ENCODE assay signal across 23 cellular contexts in genomic region chr5:180823938-180824629, GRCh38. TPM values are rescaled to one million over a fixed set of nuclear protein-coding genes. Genes with fewer than 3 reads are reported as not detected.
DNase-seq lines count a peak whose midpoint lies in the region; ATAC-seq and TF ChIP-seq lines count a peak whose summit lies in the region.
"Had no signal": no experiment of that assay in that cellular context is flagged by ENCODE, and none has a peak within 500 bp of the region (broad histone marks: within the 10 kb centered on the region; RNA-seq: fewer than 3 reads in every experiment).

No MANE protein-coding gene starts in this region.

- H3K27ac ChIP-seq in naive thymus-derived CD4-positive, alpha-beta T cell (ENCODE audit: low read depth, low read length): no peak overlapping the region
- peak overlapping the region in 3 of 4 donors; percentile 23 to 70 (median 67) for H3K27ac ChIP-seq in tibial nerve
- no peak overlapping the region for H3K27ac ChIP-seq in WERI-Rb-1
- H3K27ac ChIP-seq: cardiac muscle cell, epithelial cell of prostate, SJCRH30 had no signal

- no peak overlapping the region for H3K4me3 ChIP-seq in naive thymus-derived CD4-positive, alpha-beta T cell (ENCODE audit: low read length)
- H3K4me3 ChIP-seq in tibial nerve (no peak overlapping the region), WERI-Rb-1 (ENCODE audit: low read depth, low read length) (no peak overlapping the region)
- H3K4me3 ChIP-seq: adrenal gland; BLaER1 treated with 17β-estradiol and CSF1 and Interleukin-3, amounts not matched to agents 10 nM and 100 nM; cardiac muscle cell; GM12878; mucosa of descending colon; SJCRH30 had no signal

- 62 to 66% methylated on average over 6 of the region's 6 CpGs for WGBS in tibial nerve, 2 donors

- no peak for ATAC-seq in activated T-cell treated with anti-CD3 and anti-CD28 coated beads, Interleukin-2, amount 50 U/mL, for 72 hours (replicated peaks in 1 of 2)
- peak; percentile 44 for ATAC-seq in naive thymus-derived CD4-positive, alpha-beta T cell
- no peak for ATAC-seq in GM21786 (IDR thresholded peaks at IDR 0.05; ENCODE audit: unreplicated experiment)
- ATAC-seq: GM12878, left colon, mucosa of descending colon, WTC11 had no signal

- H3K9me3 Mint-ChIP-seq in activated T-cell treated with anti-CD3 and anti-CD28 coated beads, Interleukin-2, amount 50 U/mL, for 72 hours: no peaks in the 10 kb centered on the region
- H3K9me3 Mint-ChIP-seq in activated T-helper 2 cell treated with anti-CD3 and anti-CD28 coated beads, Interferon-gamma antibody, Interleukin-2, Interleukin-4, amounts not matched to agents 10 μg/mL and 5 μg/mL and 100 μg/mL, durations not matched to agents 14 hours and 24 hours and 36 hours: no peaks in the 10 kb centered on the region
- peaks cover 0 to 4% (median 0%) of the 10 kb centered on the region in 11 donors for H3K9me3 Mint-ChIP-seq in naive thymus-derived CD4-positive, alpha-beta T cell

- peak overlapping the region; percentile 43 to 56 for H3K4me3 Mint-ChIP-seq in activated T-cell treated with anti-CD3 and anti-CD28 coated beads, Interleukin-2, amount 50 U/mL, for 72 hours
- peak overlapping the region; percentile 10 for H3K4me3 Mint-ChIP-seq in activated T-helper 2 cell treated with anti-CD3 and anti-CD28 coated beads, Interferon-gamma antibody, Interleukin-2, Interleukin-4, amounts not matched to agents 10 μg/mL and 5 μg/mL and 100 μg/mL, durations not matched to agents 14 hours and 24 hours and 36 hours (ENCODE audit: low read depth)
- H3K4me3 Mint-ChIP-seq in naive thymus-derived CD4-positive, alpha-beta T cell: peak overlapping the region in 7 of 10 donors; percentile 3 to 79 (median 20)
- H3K4me3 Mint-ChIP-seq: activated T-helper 1 cell treated with anti-CD3 and anti-CD28 coated beads, Interleukin-12 subunit alpha, Interleukin-12 subunit beta, Interleukin-2, Interleukin-4 antibody, amounts not matched to agents 30 ng/mL and 10 ng/mL and 1 ng/mL, durations not matched to agents 14 hours and 24 hours and 36 hours; WTC11 had no signal

- TF ChIP-seq CTCF in tibial nerve (IDR thresholded peaks at IDR 0.05) (no peak), WERI-Rb-1 (IDR thresholded peaks at IDR 0.05; ENCODE audit: low read depth, low read length) (no peak)

- no peaks in the 10 kb centered on the region for H3K27me3 ChIP-seq in naive thymus-derived CD4-positive, alpha-beta T cell (ENCODE audit: control insufficient read depth in 2 of 2, insufficient read depth in 2 of 2, low read length in 2 of 2)
- H3K27me3 ChIP-seq in tibial nerve (no peaks in the 10 kb centered on the region), WERI-Rb-1 (ENCODE audit: insufficient read depth, low read depth, severe bottlenecking) (no peaks in the 10 kb centered on the region)
- H3K27me3 ChIP-seq: adrenal gland; BLaER1 treated with 17β-estradiol and CSF1 and Interleukin-3, amounts not matched to agents 10 nM and 100 nM; cardiac muscle cell; dorsolateral prefrontal cortex; SJCRH30 had no signal

- peaks cover 42% of the 10 kb centered on the region for H3K4me1 Mint-ChIP-seq in activated T-cell treated with anti-CD3 and anti-CD28 coated beads, Interleukin-2, amount 50 U/mL, for 72 hours (ENCODE audit: low read depth)
- H3K4me1 Mint-ChIP-seq in activated T-helper 2 cell treated with anti-CD3 and anti-CD28 coated beads, Interferon-gamma antibody, Interleukin-2, Interleukin-4, amounts not matched to agents 10 μg/mL and 5 μg/mL and 100 μg/mL, durations not matched to agents 14 hours and 24 hours and 36 hours (ENCODE audit: low read depth): peaks cover 28% of the 10 kb centered on the region
- H3K4me1 Mint-ChIP-seq in naive thymus-derived CD4-positive, alpha-beta T cell: peaks cover 21 to 42% (median 28%) of the 10 kb centered on the region in 7 donors

- intact Hi-C loops in activated T-helper 2 cell treated with anti-CD3 and anti-CD28 coated beads, Interferon-gamma antibody, Interleukin-2, Interleukin-4, amounts not matched to agents 10 μg/mL and 5 μg/mL and 100 μg/mL, durations not matched to agents 14 hours and 24 hours and 36 hours (cut with micrococcal nuclease): no loop called here
- intact Hi-C loops in naive thymus-derived CD4-positive, alpha-beta T cell (cut with micrococcal nuclease): no loop called here

- no peaks in the 10 kb centered on the region for H3K27me3 Mint-ChIP-seq in activated T-cell treated with anti-CD3 and anti-CD28 coated beads, Interleukin-2, amount 50 U/mL, for 72 hours (ENCODE audit: low read depth)
- no peaks in the 10 kb centered on the region for H3K27me3 Mint-ChIP-seq in activated T-helper 2 cell treated with anti-CD3 and anti-CD28 coated beads, Interferon-gamma antibody, Interleukin-2, Interleukin-4, amounts not matched to agents 10 μg/mL and 5 μg/mL and 100 μg/mL, durations not matched to agents 14 hours and 24 hours and 36 hours (ENCODE audit: low read depth)
- H3K27me3 Mint-ChIP-seq in naive thymus-derived CD4-positive, alpha-beta T cell: no peaks in the 10 kb centered on the region

- peaks cover 0 to 5% of the 10 kb centered on the region in 2 donors for H3K4me1 ChIP-seq in naive thymus-derived CD4-positive, alpha-beta T cell (ENCODE audit: control insufficient read depth in 2 of 2, insufficient read depth in 2 of 2, low read length in 2 of 2)
- H3K4me1 ChIP-seq in tibial nerve: peaks cover 0 to 49% (median 25%) of the 10 kb centered on the region in 4 donors

- H3K9me3 ChIP-seq in naive thymus-derived CD4-positive, alpha-beta T cell (ENCODE audit: control insufficient read depth in 2 of 3, low read length in 3 of 3): no peaks in the 10 kb centered on the region
- peaks cover 0 to 10% (median 0%) of the 10 kb centered on the region in 4 donors for H3K9me3 ChIP-seq in tibial nerve
- no peaks in the 10 kb centered on the region for H3K9me3 ChIP-seq in WERI-Rb-1 (ENCODE audit: severe bottlenecking)
- H3K9me3 ChIP-seq: adrenal gland had no signal

- no peak for TF ChIP-seq POLR2A in tibial nerve (IDR thresholded peaks at IDR 0.05)

- no peaks in the 10 kb centered on the region for H3K36me3 ChIP-seq in naive thymus-derived CD4-positive, alpha-beta T cell (ENCODE audit: control insufficient read depth in 2 of 3, insufficient read depth in 3 of 3, low read length in 3 of 3)
- H3K36me3 ChIP-seq in tibial nerve (peaks cover 0 to 11% (median 0%) of the 10 kb centered on the region in 3 donors), WERI-Rb-1 (no peaks in the 10 kb centered on the region)
- H3K36me3 ChIP-seq: adrenal gland, cardiac muscle cell, SJCRH30 had no signal

- peaks cover under 1 to 2% of the 10 kb centered on the region in 2 donors for H3K36me3 Mint-ChIP-seq in activated T-cell treated with anti-CD3 and anti-CD28 coated beads, Interleukin-2, amount 50 U/mL, for 72 hours (ENCODE audit: insufficient read depth in 2 of 2)
- H3K36me3 Mint-ChIP-seq in activated T-helper 2 cell treated with anti-CD3 and anti-CD28 coated beads, Interferon-gamma antibody, Interleukin-2, Interleukin-4, amounts not matched to agents 10 μg/mL and 5 μg/mL and 100 μg/mL, durations not matched to agents 14 hours and 24 hours and 36 hours (ENCODE audit: low read depth): peaks cover 16% of the 10 kb centered on the region
- H3K36me3 Mint-ChIP-seq in naive thymus-derived CD4-positive, alpha-beta T cell: peaks cover 0 to 11% (median 5%) of the 10 kb centered on the region in 5 donors

- POLR2A ChIA-PET in naive thymus-derived CD4-positive, alpha-beta T cell (lab: Charles Lee): interaction anchor here (0.6 to 3.3 kb wide), 9 partner anchors 11 to 1273 kb away, joined by 3 to 20 read pairs (median 11); no protein-coding TSS in a partner anchor

- TF ChIP-seq EP300 in tibial nerve (IDR thresholded peaks at IDR 0.05): no peak

- no peak overlapping the region for H3K27ac Mint-ChIP-seq in activated T-cell treated with anti-CD3 and anti-CD28 coated beads, Interleukin-2, amount 50 U/mL, for 72 hours
- H3K27ac Mint-ChIP-seq in activated T-helper 2 cell treated with anti-CD3 and anti-CD28 coated beads, Interferon-gamma antibody, Interleukin-2, Interleukin-4, amounts not matched to agents 10 μg/mL and 5 μg/mL and 100 μg/mL, durations not matched to agents 14 hours and 24 hours and 36 hours: peak overlapping the region; percentile 51
- peak overlapping the region in 8 of 9 donors; percentile 7 to 78 (median 45) for H3K27ac Mint-ChIP-seq in naive thymus-derived CD4-positive, alpha-beta T cell
- H3K27ac Mint-ChIP-seq: activated T-helper 1 cell treated with anti-CD3 and anti-CD28 coated beads, Interleukin-12 subunit alpha, Interleukin-12 subunit beta, Interleukin-2, Interleukin-4 antibody, amounts not matched to agents 30 ng/mL and 10 ng/mL and 1 ng/mL, durations not matched to agents 14 hours and 24 hours and 36 hours; WTC11 had no signal

- no peak for DNase-seq in activated T-cell treated with anti-CD3 and anti-CD28 coated beads, Interleukin-2, amount 50 U/mL, for 72 hours
- DNase-seq in activated T-cell treated with anti-CD3 and anti-CD28 coated beads, Interleukin-2, amount 50 U/mL, for 1 hour: no peak
- DNase-seq in activated T-helper 2 cell treated with anti-CD3 and anti-CD28 coated beads, Interferon-gamma antibody, Interleukin-2, Interleukin-4, amounts not matched to agents 10 μg/mL and 5 μg/mL and 100 μg/mL, durations not matched to agents 14 hours and 24 hours and 36 hours (ENCODE audit: low spot score): no peak
- peak in 1 of 9 donors; percentile 42 for DNase-seq in naive thymus-derived CD4-positive, alpha-beta T cell
- DNase-seq in tibial nerve (ENCODE audit: low spot score in 2 of 2) (no peak), NCI-H1105 treated with DMSO at 0.1 percent for 48 hours (lab: John Stamatoyannopoulos, UW) (no peak), WERI-Rb-1 (no peak)
- DNase-seq: dorsolateral prefrontal cortex, GF-D8, HCEC 1CT, left colon, mucosa of descending colon, NCI-H1417 treated with DMSO at 0.1 percent for 48 hours, NCI-H69 had no signal

- CTCF ChIA-PET in naive thymus-derived CD4-positive, alpha-beta T cell (lab: Charles Lee): interaction anchor here (0.6 to 0.8 kb wide), 2 partner anchors 13 to 1152 kb away, joined by 3 to 5 read pairs; no protein-coding TSS in a partner anchor

RNA-seq across cellular contexts. Expression of gene MGAT1, which starts 21.5 kb away (rescaled TPM):
- 100 to 1,000 TPM; 102 to 109 TPM for total RNA-seq in activated T-cell treated with anti-CD3 and anti-CD28 coated beads, Interleukin-2, amount 50 U/mL, for 72 hours
- total RNA-seq in activated T-helper 2 cell treated with anti-CD3 and anti-CD28 coated beads, Interferon-gamma antibody, Interleukin-2, Interleukin-4, amounts not matched to agents 10 μg/mL and 5 μg/mL and 100 μg/mL, durations not matched to agents 14 hours and 24 hours and 36 hours: 122 TPM in 2 replicates
- 100 to 1,000 TPM; 101 to 206 (median 196) TPM for total RNA-seq in naive thymus-derived CD4-positive, alpha-beta T cell
- 100 to 1,000 TPM in 1 of 2 donors, 10 to 100 TPM in 1; 98.6 to 178 TPM for polyA plus RNA-seq in naive thymus-derived CD4-positive, alpha-beta T cell
- total RNA-seq in tibial nerve: 100 to 1,000 TPM; 161 to 216 (median 195) TPM

RNA-seq across cellular contexts. Expression of gene ZFP62, which starts 37.0 kb away (rescaled TPM):
- total RNA-seq in activated T-cell treated with anti-CD3 and anti-CD28 coated beads, Interleukin-2, amount 50 U/mL, for 72 hours: 10 to 100 TPM; 22.8 to 34.9 TPM
- total RNA-seq in activated T-helper 2 cell treated with anti-CD3 and anti-CD28 coated beads, Interferon-gamma antibody, Interleukin-2, Interleukin-4, amounts not matched to agents 10 μg/mL and 5 μg/mL and 100 μg/mL, durations not matched to agents 14 hours and 24 hours and 36 hours: 28.2 and 28.8 TPM in 2 replicates
- 10 to 100 TPM; 25.9 to 80.4 (median 36.4) TPM for total RNA-seq in naive thymus-derived CD4-positive, alpha-beta T cell
- polyA plus RNA-seq in naive thymus-derived CD4-positive, alpha-beta T cell: 10 to 100 TPM; 24.9 to 28.6 TPM
- 10 to 100 TPM; 17.0 to 35.1 (median 25.3) TPM for total RNA-seq in tibial nerve

Comparison
In these comparisons a context has a peak if more than half of its experiments do, and no peak if none do; other contexts are left out.
1. H3K27ac ChIP-seq: peak in tibial nerve (3 of 4); none in naive thymus-derived CD4-positive, alpha-beta T cell (single experiment) and WERI-Rb-1 (single experiment).
2. Peak in every context shown above with its lines, with median percentiles within 50 percentile points of each other: H3K4me3 Mint-ChIP-seq.